Comparison of ENCODE assay signal across 8 cellular contexts in genomic region chr7:102671311-102671959, GRCh38. TPM values are rescaled to one million over a fixed set of nuclear protein-coding genes. Genes with fewer than 3 reads are reported as not detected.
DNase-seq lines count a peak whose midpoint lies in the region; ATAC-seq, FAIRE-seq and TF ChIP-seq lines count a peak whose summit lies in the region.
"Not testable (repeated sequence)": the region's sequence is repeated elsewhere in the genome, so short reads cannot be mapped to it uniquely, and the experiment has no call there.

POLR2J2 (minus strand) TSS chr7:102671663; CDS start chr7:102671601, 62 bp downstream.

- H3K23ac ChIP-seq in neuronal stem cell (ENCODE audit: low read depth, low read length, poor library complexity), result not testable (repeated sequence)

- peak within 1 kb of the TSS in 2 of 4 donors; percentile 22 to 57 for H3K27ac ChIP-seq in Peyer's patch
- not testable (repeated sequence) for H3K27ac ChIP-seq in astrocyte (ENCODE audit: low read depth, low read length); neuronal stem cell (replicated peaks; ENCODE audit: low read length); vagina

- not testable (repeated sequence) for H3K27me3 ChIP-seq in Peyer's patch; astrocyte (ENCODE audit: insufficient read depth, low read length); neuronal stem cell (ENCODE audit: control insufficient read depth in 3 of 3, insufficient read depth in 3 of 3, low read depth in 1 of 3, low read length in 3 of 3); vagina

- H2BK120ac ChIP-seq in neuronal stem cell (ENCODE audit: low read depth, low read length), result not testable (repeated sequence)

- H3K4me3 ChIP-seq in Peyer's patch (peak within 1 kb of the TSS; percentile 25 to 50 (median 40)), astrocyte (ENCODE audit: insufficient read depth, low read depth, low read length) (peak within 1 kb of the TSS; percentile 28), neuronal stem cell (ENCODE audit: low read length in 2 of 2) (peak within 1 kb of the TSS in 1 of 2 donors; percentile 51), vagina (peak within 1 kb of the TSS; percentile 39 to 46)

- H3K9ac ChIP-seq in astrocyte (ENCODE audit: low read length), result peak within 1 kb of the TSS; percentile 73
- H3K9ac ChIP-seq in neuronal stem cell (ENCODE audit: low read depth, low read length, poor library complexity), result not testable (repeated sequence)

- peak; percentile 26 for TF ChIP-seq CTCF in GM13977 (IDR thresholded peaks at IDR 0.05; ENCODE audit: extremely low read depth, insufficient read depth, missing control alignments)
- TF ChIP-seq CTCF in Peyer's patch (IDR thresholded peaks at IDR 0.05); astrocyte (IDR thresholded peaks at IDR 0.05; ENCODE audit: insufficient read depth, low read depth, low read length); glutamatergic neuron (IDR thresholded peaks at IDR 0.05; ENCODE audit: partially characterized antibody, unreplicated experiment); vagina (IDR thresholded peaks at IDR 0.05): not testable (repeated sequence)

- H3K4me2 ChIP-seq in astrocyte (ENCODE audit: low read length); neuronal stem cell (ENCODE audit: insufficient read depth, low read length, poor library complexity, severe bottlenecking): not testable (repeated sequence)

- ATAC-seq in GM21526 (IDR thresholded peaks at IDR 0.05; ENCODE audit: low FRiP score, unreplicated experiment), result peak; percentile 62
- peak; percentile 70 for ATAC-seq in HG03135 (IDR thresholded peaks at IDR 0.05; ENCODE audit: unreplicated experiment)

- not testable (repeated sequence) for H2BK12ac ChIP-seq in neuronal stem cell (ENCODE audit: low read length)

- not testable (repeated sequence) for H3K14ac ChIP-seq in neuronal stem cell (ENCODE audit: low read length)

- not testable (repeated sequence) for H3K79me2 ChIP-seq in astrocyte (ENCODE audit: insufficient read depth, low read length)

- no CpG with 5 or more reads among the region's 56 CpGs for WGBS in neuronal stem cell (ENCODE audit: extremely low coverage in 2 of 2, insufficient read length in 2 of 2, insufficient replicate concordance in 1 of 2), 2 donors

- not testable (repeated sequence) for H4K20me1 ChIP-seq in astrocyte (ENCODE audit: insufficient read depth, low read length)

- peak; percentile 80 for DNase-seq in GM13977 (ENCODE audit: low spot score)
- peak; percentile 71 to 90 (median 80) for DNase-seq in Peyer's patch
- DNase-seq in astrocyte (ENCODE audit: low read depth); glutamatergic neuron: not testable (repeated sequence)
- peak; percentile 0 for DNase-seq in neuronal stem cell (ENCODE audit: low spot score)
- peak in 1 of 2 donors; percentile 79 for DNase-seq in vagina (ENCODE audit: extremely low spot score in 2 of 2)

- intact Hi-C loops in vagina (cut with DNase I), result not testable (repeated sequence)

- H3K27me3 Mint-ChIP-seq in astrocyte (ENCODE audit: low read depth, unreplicated experiment); glutamatergic neuron (ENCODE audit: unreplicated experiment): not testable (repeated sequence)

- H3K9me3 ChIP-seq in Peyer's patch; astrocyte (ENCODE audit: insufficient read depth, low read depth, low read length); neuronal stem cell (replicated peaks in 1 of 2; ENCODE audit: control insufficient read depth in 2 of 2, insufficient read depth in 1 of 2, low read depth in 1 of 2, low read length in 2 of 2); vagina: not testable (repeated sequence)

- not testable (repeated sequence) for FAIRE-seq in astrocyte (lab: Jason Lieb, UNC)

- H4K91ac ChIP-seq in neuronal stem cell (ENCODE audit: low read depth, low read length, poor library complexity), result not testable (repeated sequence)

- not testable (repeated sequence) for H3K36me3 ChIP-seq in Peyer's patch; astrocyte (ENCODE audit: insufficient read depth, low read length); neuronal stem cell (replicated peaks in 1 of 2; ENCODE audit: control insufficient read depth in 2 of 2, insufficient read depth in 2 of 2, low read length in 2 of 2); vagina

- H3K4me1 Mint-ChIP-seq in astrocyte (ENCODE audit: low read depth, unreplicated experiment); glutamatergic neuron (ENCODE audit: low read depth, unreplicated experiment): not testable (repeated sequence)

- H2BK15ac ChIP-seq in neuronal stem cell (ENCODE audit: low read length), result not testable (repeated sequence)

- not testable (repeated sequence) for TF ChIP-seq POLR2A in Peyer's patch (IDR thresholded peaks at IDR 0.05); vagina (IDR thresholded peaks at IDR 0.05)

- H3K27ac Mint-ChIP-seq in astrocyte (ENCODE audit: unreplicated experiment); glutamatergic neuron (ENCODE audit: unreplicated experiment): not testable (repeated sequence)

- not testable (repeated sequence) for H3K4me1 ChIP-seq in Peyer's patch; astrocyte (ENCODE audit: insufficient read depth, low read length); neuronal stem cell (ENCODE audit: control insufficient read depth in 2 of 2, insufficient read depth in 1 of 2, low read depth in 1 of 2, low read length in 2 of 2); vagina

- H2BK5ac ChIP-seq in neuronal stem cell (ENCODE audit: low read length), result not testable (repeated sequence)

- H2AK5ac ChIP-seq in neuronal stem cell (ENCODE audit: low read depth, low read length), result not testable (repeated sequence)

- in situ Hi-C loops in GM13977 (cut with MboI; ENCODE audit: low pct_unique_long_range_greater_than_20kb, low sequenced_read_pairs, unreplicated experiment), result not testable (repeated sequence)

- H3K4me3 Mint-ChIP-seq in astrocyte (ENCODE audit: unreplicated experiment); glutamatergic neuron (ENCODE audit: unreplicated experiment): not testable (repeated sequence)

- H4K8ac ChIP-seq in neuronal stem cell (ENCODE audit: low read depth, low read length), result not testable (repeated sequence)

- H3K18ac ChIP-seq in neuronal stem cell (ENCODE audit: low read length), result not testable (repeated sequence)

- not testable (repeated sequence) for H3K79me1 ChIP-seq in neuronal stem cell (ENCODE audit: low read depth, low read length)

- H3K4ac ChIP-seq in neuronal stem cell (ENCODE audit: low read length), result not testable (repeated sequence)

- H3K9me3 Mint-ChIP-seq in astrocyte (ENCODE audit: unreplicated experiment); glutamatergic neuron (ENCODE audit: unreplicated experiment): not testable (repeated sequence)

- H3K36me3 Mint-ChIP-seq in astrocyte (ENCODE audit: low read depth, unreplicated experiment); glutamatergic neuron (ENCODE audit: unreplicated experiment): not testable (repeated sequence)

- not testable (repeated sequence) for H2AFZ ChIP-seq in astrocyte (ENCODE audit: low read depth, low read length)
- H2AFZ ChIP-seq in neuronal stem cell (ENCODE audit: low read length), result peak within 1 kb of the TSS; percentile 53

RNA-seq across cellular contexts. Expression of gene POLR2J2, which starts in this region (rescaled TPM):
- 10 to 100 TPM in 1 of 4 donors, 1 to 10 TPM in 3; 2.6 to 27.4 (median 5.3) TPM for total RNA-seq in Peyer's patch
- total RNA-seq in astrocyte, result 3.1 and 3.6 TPM in 2 replicates
- 13.4 TPM for total RNA-seq in glutamatergic neuron (ENCODE audit: unreplicated experiment)
- 0.52 TPM for polyA plus RNA-seq in neuronal stem cell (2013, experiment 1 of 2)
- 2.5 TPM for polyA plus RNA-seq in neuronal stem cell (2013, experiment 2 of 2)
- 2.2 TPM for total RNA-seq in vagina
